Comparison of ENCODE assay signal across 28 cellular contexts in genomic region chr15:52340093-52340492, GRCh38. TPM values are rescaled to one million over a fixed set of nuclear protein-coding genes. Genes with fewer than 3 reads are reported as not detected.
DNase-seq lines count a peak whose midpoint lies in the region; ATAC-seq and TF ChIP-seq lines count a peak whose summit lies in the region.
"Had no signal": no experiment of that assay in that cellular context is flagged by ENCODE, and none has a peak within 500 bp of the region (broad histone marks: within the 10 kb centered on the region; RNA-seq: fewer than 3 reads in every experiment).

No MANE protein-coding gene starts in this region.

- H3K36me3 ChIP-seq in GM23338 (ENCODE audit: insufficient read depth): no peaks in the 10 kb centered on the region
- peaks cover 0 to 8% of the 10 kb centered on the region in 2 donors for H3K36me3 ChIP-seq in gastrocnemius medialis
- H3K36me3 ChIP-seq in sigmoid colon: peaks cover 0 to 29% (median 13%) of the 10 kb centered on the region in 4 donors
- H3K36me3 ChIP-seq: cardiac muscle cell had no signal

- H3K27me3 Mint-ChIP-seq in GM23338 (ENCODE audit: insufficient read depth, low read depth, poor library complexity) (no peaks in the 10 kb centered on the region), WTC11 (ENCODE audit: low read depth) (no peaks in the 10 kb centered on the region), glutamatergic neuron (ENCODE audit: unreplicated experiment) (peaks cover 2% of the 10 kb centered on the region), nephron progenitor cell (ENCODE audit: low read depth, poor library complexity) (peaks cover 6% of the 10 kb centered on the region)
- H3K27me3 Mint-ChIP-seq: activated naive CD8-positive, alpha-beta T cell had no signal

- in situ Hi-C loops in gastrocnemius medialis (cut with MboI; ENCODE audit: low sequenced_read_pairs in 4 of 4) (loop anchor here (10.0 to 25.0 kb wide), 4 partner anchors 122 to 397 kb away; partner anchors contain the start of gene MYO5A (in 1 of the 4)), KBM-7 (cut with MboI; ENCODE audit: low pct_unique_long_range_greater_than_20kb, low sequenced_read_pairs) (no loop called here)

- POLR2A ChIA-PET in WTC11 (lab: Charles Lee): no interaction called here

- H3F3A ChIP-seq in GM23338 (replicated peaks; ENCODE audit: low read depth): no peaks in the 10 kb centered on the region

- peak overlapping the region; percentile 95 for H3K27ac Mint-ChIP-seq in GM23338
- peak overlapping the region; percentile 84 for H3K27ac Mint-ChIP-seq in WTC11
- H3K27ac Mint-ChIP-seq in glutamatergic neuron (ENCODE audit: unreplicated experiment): peak overlapping the region; percentile 25
- no peak overlapping the region for H3K27ac Mint-ChIP-seq in nephron progenitor cell

- H3K4me1 Mint-ChIP-seq in GM23338 (peaks cover 49% of the 10 kb centered on the region), WTC11 (peaks cover 54% of the 10 kb centered on the region), glutamatergic neuron (ENCODE audit: low read depth, unreplicated experiment) (peaks cover 24% of the 10 kb centered on the region), nephron progenitor cell (peaks cover 14% of the 10 kb centered on the region)

- peak overlapping the region; percentile 8; the same call in 1 of the 2 replicates for H2AFZ ChIP-seq in GM23338
- H2AFZ ChIP-seq: GM23248, hepatocyte had no signal

- H3K9me3 Mint-ChIP-seq in GM23338: no peaks in the 10 kb centered on the region
- no peaks in the 10 kb centered on the region for H3K9me3 Mint-ChIP-seq in WTC11
- H3K9me3 Mint-ChIP-seq in glutamatergic neuron (ENCODE audit: unreplicated experiment): no peaks in the 10 kb centered on the region
- H3K9me3 Mint-ChIP-seq in nephron progenitor cell: no peaks in the 10 kb centered on the region
- H3K9me3 Mint-ChIP-seq: immature natural killer cell had no signal

- TF ChIP-seq EP300 in sigmoid colon (IDR thresholded peaks at IDR 0.05): no peak

- no peak for TF ChIP-seq CTCF in GM23338 (conservative IDR thresholded peaks at IDR 0.05; ENCODE audit: low read depth in 2 of 2)
- TF ChIP-seq CTCF in WTC11 (IDR thresholded peaks at IDR 0.05): no peak
- no peak for TF ChIP-seq CTCF in glutamatergic neuron (IDR thresholded peaks at IDR 0.05; ENCODE audit: partially characterized antibody, unreplicated experiment)
- no peak for TF ChIP-seq CTCF in gastrocnemius medialis (IDR thresholded peaks at IDR 0.05 in 4 of 5, conservative IDR thresholded peaks at IDR 0.05 in 1 of 5)
- no peak for TF ChIP-seq CTCF in nephron progenitor cell (IDR thresholded peaks at IDR 0.05)
- no peak for TF ChIP-seq CTCF in sigmoid colon (IDR thresholded peaks at IDR 0.05)

- TF ChIP-seq POLR2A in gastrocnemius medialis (IDR thresholded peaks at IDR 0.05): no peak
- no peak for TF ChIP-seq POLR2A in sigmoid colon (IDR thresholded peaks at IDR 0.05)

- H3K4me2 ChIP-seq in GM23338: no peak overlapping the region
- H3K4me2 ChIP-seq: BLaER1 treated with 17β-estradiol and CSF1 and Interleukin-3, amounts not matched to agents 10 nM and 100 nM; hepatocyte had no signal

- peak overlapping the region; percentile 69 for H3K27ac ChIP-seq in GM23338 (ENCODE audit: low read depth)
- H3K27ac ChIP-seq in gastrocnemius medialis: peak overlapping the region in 2 of 4 donors; percentile 41 to 53
- no peak overlapping the region for H3K27ac ChIP-seq in sigmoid colon
- H3K27ac ChIP-seq: cardiac muscle cell, esophagus squamous epithelium, GM23248, hepatocyte, spleen, VCaP had no signal

- H3K4me1 ChIP-seq in GM23338 (ENCODE audit: insufficient read depth) (peaks cover 51% of the 10 kb centered on the region), gastrocnemius medialis (peaks cover 8 to 22% of the 10 kb centered on the region in 2 donors), sigmoid colon (peaks cover 0 to 10% (median 2%) of the 10 kb centered on the region in 4 donors)
- H3K4me1 ChIP-seq: spleen had no signal

- H3K27me3 ChIP-seq in GM23338 (ENCODE audit: insufficient read depth) (no peaks in the 10 kb centered on the region), gastrocnemius medialis (no peaks in the 10 kb centered on the region), sigmoid colon (no peaks in the 10 kb centered on the region)
- H3K27me3 ChIP-seq: BLaER1 treated with 17β-estradiol and CSF1 and Interleukin-3, amounts not matched to agents 10 nM and 100 nM; cardiac muscle cell; esophagus squamous epithelium; hepatocyte; spleen had no signal

- CTCF ChIA-PET in WTC11 (lab: Charles Lee): interaction anchor here (0.7 to 1.1 kb wide), 3 partner anchors 11 to 53 kb away, joined by 3 read pairs; no protein-coding TSS in a partner anchor

- peak; percentile 40 for ATAC-seq in GM23338
- ATAC-seq in WTC11: peak; percentile 37
- peak; percentile 32 to 46 for ATAC-seq in gastrocnemius medialis
- ATAC-seq: left colon had no signal

- H3K36me3 Mint-ChIP-seq in GM23338 (ENCODE audit: low read depth) (peaks cover 5% of the 10 kb centered on the region; the same call in 1 of the 3 replicates), WTC11 (no peaks in the 10 kb centered on the region), glutamatergic neuron (ENCODE audit: unreplicated experiment) (no peaks in the 10 kb centered on the region), nephron progenitor cell (ENCODE audit: low read depth) (no peaks in the 10 kb centered on the region)
- H3K36me3 Mint-ChIP-seq: activated naive CD8-positive, alpha-beta T cell had no signal

- H3K79me2 ChIP-seq in GM23338 (replicated peaks; ENCODE audit: insufficient read depth): no peaks in the 10 kb centered on the region
- H3K79me2 ChIP-seq: hepatocyte had no signal

- DNase-seq in GM23338 (ENCODE audit: low spot score) (peak; percentile 17), WTC11 (ENCODE audit: low spot score) (peak; percentile 22), glutamatergic neuron (peak; percentile 26), gastrocnemius medialis (peak; percentile 7 to 43), KBM-7 (no peak), nephron progenitor cell (no peak), sigmoid colon (no peak)
- DNase-seq in activated naive CD4-positive, alpha-beta T cell (lab: John Stamatoyannopoulos, UW): no peak
- DNase-seq: activated CD4-positive, alpha-beta T cell treated with anti-CD3 and anti-CD28 coated beads, Interleukin-2, amount 50 U/mL, for 1 hour; aorta; Calu3; esophagus squamous epithelium; foreskin melanocyte; GM23248; immature natural killer cell; IMR-90; left colon; NCI-H1105; NCI-H187 treated with DMSO at 0.1 percent for 48 hours; NCI-H524 treated with DMSO at 0.1 percent for 48 hours; SHP77; spleen; substantia nigra had no signal

- H3K9me3 ChIP-seq in gastrocnemius medialis (no peaks in the 10 kb centered on the region), sigmoid colon (no peaks in the 10 kb centered on the region)
- H3K9me3 ChIP-seq: BLaER1 treated with 17β-estradiol and CSF1 and Interleukin-3, amounts not matched to agents 10 nM and 100 nM; esophagus squamous epithelium; spleen had no signal

- no peaks in the 10 kb centered on the region for H4K20me1 ChIP-seq in GM23338 (replicated peaks; ENCODE audit: insufficient read depth)
- H4K20me1 ChIP-seq: BLaER1 treated with 17β-estradiol and CSF1 and Interleukin-3, amounts not matched to agents 10 nM and 100 nM had no signal

- H3K4me3 Mint-ChIP-seq in GM23338: no peak overlapping the region
- no peak overlapping the region for H3K4me3 Mint-ChIP-seq in WTC11
- H3K4me3 Mint-ChIP-seq in glutamatergic neuron (ENCODE audit: unreplicated experiment): no peak overlapping the region
- no peak overlapping the region for H3K4me3 Mint-ChIP-seq in nephron progenitor cell
- H3K4me3 Mint-ChIP-seq: activated naive CD8-positive, alpha-beta T cell; immature natural killer cell had no signal

- intact Hi-C loops in gastrocnemius medialis (cut with DNase I; ENCODE audit: low total_unique reads): no loop called here
- intact Hi-C loops in sigmoid colon (cut with DNase I): no loop called here

- WGBS in sigmoid colon, 2 donors: 93 to 98% methylated on average over 16 of the region's 16 CpGs

- H3K9me2 ChIP-seq in GM23338 (ENCODE audit: insufficient read depth): no peaks in the 10 kb centered on the region

- H3K4me3 ChIP-seq in GM23338: no peak overlapping the region
- H3K4me3 ChIP-seq in gastrocnemius medialis: no peak overlapping the region
- no peak overlapping the region for H3K4me3 ChIP-seq in sigmoid colon
- H3K4me3 ChIP-seq: BLaER1 treated with 17β-estradiol and CSF1 and Interleukin-3, amounts not matched to agents 10 nM and 100 nM; cardiac muscle cell; esophagus squamous epithelium; GM23248; hepatocyte; spleen had no signal

TF ChIP-seq in GM23338, 12 proteins besides CTCF, POLR2A, EP300 and RAD21 (continues in another document):
- TF ChIP-seq POLR2AphosphoS5 (IDR thresholded peaks at IDR 0.05; ENCODE audit: low read depth) (no peak), ZNF331 (CRISPR knock-in tag; IDR thresholded peaks at IDR 0.05; ENCODE audit: low read depth) (no peak), JUNB (IDR thresholded peaks at IDR 0.05; ENCODE audit: unreplicated experiment) (no peak)

RNA-seq across cellular contexts. Expression of gene MYO5C, which starts 44.5 kb away (rescaled TPM):
- total RNA-seq in GM23338 (2014; rRNA removed; shearing (Covaris generic)): 20.8 and 28.8 TPM in 2 replicates
- 6.4 and 7.9 TPM in 2 replicates for polyA plus RNA-seq in GM23338 (2016; fragmentation: Nextera tagmentation; extraction: Ambion mirVana)
- total RNA-seq in WTC11 (2021): 22.5 to 25.3 TPM (median 22.9 TPM) in 3 replicates
- 0.66 TPM for total RNA-seq in glutamatergic neuron (ENCODE audit: unreplicated experiment)
- total RNA-seq in gastrocnemius medialis: 1 to 10 TPM; 1.2 to 4.3 (median 2.9) TPM
- 10 to 100 TPM in 1 of 4 donors, 1 to 10 TPM in 3; 3.6 to 11.9 (median 5.3) TPM for total RNA-seq in sigmoid colon
- polyA plus RNA-seq in sigmoid colon: 10 to 100 TPM; 12.0 to 16.5 (median 16.4) TPM
- total RNA-seq: GM23248 had no signal
- polyA plus RNA-seq: GM23248 had no signal

Comparison
In these comparisons a context has a peak if more than half of its experiments do, and no peak if none do; other contexts are left out.
1. DNase-seq: peak in GM23338 (single experiment), WTC11 (single experiment), glutamatergic neuron (single experiment) and gastrocnemius medialis (2 of 2); none in KBM-7 (single experiment), nephron progenitor cell (single experiment), activated naive CD4-positive, alpha-beta T cell (0 of 4) and sigmoid colon (single experiment).
2. Peak in every context shown above with its lines, with median percentiles within 50 percentile points of each other: ATAC-seq.